ENCODE assay signal across 25 cellular contexts in genomic region chr13:31850041-31850440, GRCh38.
"Had no signal": no experiment of that assay in that cellular context is flagged by ENCODE, and none has a peak within 500 bp of the region (broad histone marks: within the 10 kb centered on the region; RNA-seq: fewer than 3 reads in every experiment).

No MANE protein-coding gene starts in this region.

- ATAC-seq: effector memory CD8-positive, alpha-beta T cell; left colon; natural killer cell; pancreas; stimulated activated memory B cell treated with anti-CD40 and anti-IgM and Interleukin-4, amounts not matched to agents 10 μg/mL and 1 μg/mL and 100 μg/mL, for 72 hours; stimulated activated naive CD8-positive, alpha-beta T cell treated with anti-CD3 and anti-CD28 coated beads, Interleukin-15, Interleukin-2, amounts not matched to agents 100 U/mL and 50 U/mL, for 24 hours had no signal

- H3K4me1 ChIP-seq: pancreas had no signal

- H3K27me3 ChIP-seq: pancreas, sigmoid colon, testis, tibial artery had no signal

- H3K36me3 ChIP-seq: esophagus squamous epithelium, neutrophil, pancreas, sigmoid colon, spleen, tibial artery had no signal

- H3K4me1 Mint-ChIP-seq: central memory CD8-positive, alpha-beta T cell; memory B cell had no signal

- DNase-seq: effector memory CD8-positive, alpha-beta T cell; erythroblast; esophagus squamous epithelium; foreskin melanocyte; left colon; natural killer cell; pancreas; retina; sigmoid colon; spleen; stimulated activated CD4-positive, alpha-beta T cell treated with anti-CD3 and anti-CD28 coated beads, Interleukin-4, amount 100 ng/mL, for 4 hours; stimulated activated naive CD8-positive, alpha-beta T cell treated with anti-CD3 and anti-CD28 coated beads, Interleukin-15, Interleukin-2, amounts not matched to agents 100 U/mL and 50 U/mL, for 24 hours; substantia nigra; testis; tibial artery had no signal

- H3K4me3 Mint-ChIP-seq: central memory CD8-positive, alpha-beta T cell; effector memory CD8-positive, alpha-beta T cell; memory B cell; stimulated activated memory B cell treated with anti-CD40 and anti-IgM and Interleukin-4, amounts not matched to agents 10 μg/mL and 1 μg/mL and 100 μg/mL, for 72 hours; type B pancreatic cell had no signal

- H3K27ac ChIP-seq: coronary artery, esophagus squamous epithelium, hepatocyte, neutrophil, pancreas, sigmoid colon, skin epidermis, spleen, testis, tibial artery had no signal

- H3K27me3 Mint-ChIP-seq: memory B cell; stimulated activated memory B cell treated with anti-CD40 and anti-IgM and Interleukin-4, amounts not matched to agents 10 μg/mL and 1 μg/mL and 100 μg/mL, for 72 hours had no signal

- H3K9me3 Mint-ChIP-seq: central memory CD8-positive, alpha-beta T cell; effector memory CD8-positive, alpha-beta T cell; memory B cell; natural killer cell; neural crest cell; stimulated activated memory B cell treated with anti-CD40 and anti-IgM and Interleukin-4, amounts not matched to agents 10 μg/mL and 1 μg/mL and 100 μg/mL, for 72 hours; type B pancreatic cell had no signal

- H3K36me3 Mint-ChIP-seq: memory B cell; natural killer cell; stimulated activated memory B cell treated with anti-CD40 and anti-IgM and Interleukin-4, amounts not matched to agents 10 μg/mL and 1 μg/mL and 100 μg/mL, for 72 hours; type B pancreatic cell had no signal

- H3K27ac Mint-ChIP-seq: effector memory CD8-positive, alpha-beta T cell; memory B cell; natural killer cell; stimulated activated memory B cell treated with anti-CD40 and anti-IgM and Interleukin-4, amounts not matched to agents 10 μg/mL and 1 μg/mL and 100 μg/mL, for 72 hours; type B pancreatic cell had no signal

- H3K4me3 ChIP-seq: esophagus squamous epithelium, hepatocyte, lung, pancreas, sigmoid colon, skin epidermis, spleen, testis, tibial artery had no signal

- H3K9me3 ChIP-seq: esophagus squamous epithelium, neutrophil, pancreas, sigmoid colon, spleen, testis, tibial artery had no signal
